ENCODE assay signal across 18 cellular contexts in genomic region chr2:240069846-240070245, GRCh38. TPM values are rescaled to one million over a fixed set of nuclear protein-coding genes. Genes with fewer than 3 reads are reported as not detected.
DNase-seq lines count a peak whose midpoint lies in the region; ATAC-seq and TF ChIP-seq lines count a peak whose summit lies in the region.
"Had no signal": no experiment of that assay in that cellular context is flagged by ENCODE, and none has a peak within 500 bp of the region (broad histone marks: within the 10 kb centered on the region; RNA-seq: fewer than 3 reads in every experiment).

No MANE protein-coding gene starts in this region.

- H3K4ac ChIP-seq in mesenchymal stem cell (ENCODE audit: low read depth in 1 of 2, low read length in 2 of 2), result no peak overlapping the region

- DNase-seq in H4 (ENCODE audit: low spot score) (peak; percentile 45), NCI-H460 (ENCODE audit: extremely low read depth, low read depth) (peak; percentile 9), mammary epithelial cell (peak; percentile 2), mesenchymal stem cell (peak; percentile 5), NCI-H187 treated with DMSO at 0.1 percent for 48 hours (lab: John Stamatoyannopoulos, UW) (no peak), sciatic nerve (ENCODE audit: low spot score) (no peak)
- DNase-seq: BE2C; CD4-positive, alpha-beta memory T cell; DMS153; DND-41; GM23248; H7 had no signal

- dilution Hi-C loops in mammary epithelial cell (cut with HindIII; ENCODE audit: low sequenced_read_pairs), result no loop called here

- H4K91ac ChIP-seq in mesenchymal stem cell (ENCODE audit: low read length), result no peak overlapping the region

- 0% methylated on average over 1 of the region's 1 CpG for WGBS in mammary epithelial cell (ENCODE audit: low coverage, missing lambda C conversion rate)
- 71% methylated on average over 1 of the region's 1 CpG for WGBS in mesenchymal stem cell

- H3K36me3 ChIP-seq in mammary epithelial cell (ENCODE audit: insufficient read depth, low read length) (no peaks in the 10 kb centered on the region), mesenchymal stem cell (ENCODE audit: control insufficient read depth in 1 of 2, insufficient read depth in 2 of 2, low read depth in 1 of 2, low read length in 2 of 2) (no peaks in the 10 kb centered on the region)
- H3K36me3 ChIP-seq: BE2C had no signal

- H3K27me3 ChIP-seq in mammary epithelial cell (ENCODE audit: insufficient read depth, low read length) (no peaks in the 10 kb centered on the region), mesenchymal stem cell (ENCODE audit: control insufficient read depth in 1 of 2, insufficient read depth in 1 of 2, low read length in 2 of 2) (peaks cover 0 to 20% of the 10 kb centered on the region in 2 experiments)

- no peak overlapping the region for H2BK5ac ChIP-seq in mesenchymal stem cell (ENCODE audit: low read depth, low read length, poor library complexity, severe bottlenecking)

- no peak overlapping the region for H2AK5ac ChIP-seq in mesenchymal stem cell (ENCODE audit: low read length, severe bottlenecking)

- no peak overlapping the region for H3K4me2 ChIP-seq in mammary epithelial cell (ENCODE audit: insufficient read depth, low read depth, low read length)
- H3K4me2 ChIP-seq in mesenchymal stem cell (ENCODE audit: low read length, poor library complexity, severe bottlenecking), result no peak overlapping the region
- H3K4me2 ChIP-seq: A549 had no signal

- no peaks in the 10 kb centered on the region for H3K79me2 ChIP-seq in mammary epithelial cell (ENCODE audit: insufficient read depth, low read length)

- H3K14ac ChIP-seq in mesenchymal stem cell (ENCODE audit: low read length in 2 of 2), result no peak overlapping the region

- no peak overlapping the region for H2BK15ac ChIP-seq in mesenchymal stem cell (ENCODE audit: low read depth, poor library complexity, severe bottlenecking)

- intact Hi-C loops in mammary epithelial cell (cut with micrococcal nuclease), result loop anchor here (10.0 kb wide), 1 partner anchor 425 kb away; no protein-coding TSS in a partner anchor
- intact Hi-C loops in sciatic nerve (cut with DNase I), result no loop called here

- in situ Hi-C loops in mammary epithelial cell (cut with MboI; ENCODE audit: low sequenced_read_pairs in 2 of 2), result no loop called here

- H2AFZ ChIP-seq in mammary epithelial cell (ENCODE audit: low read depth, low read length), result no peak overlapping the region
- no peak overlapping the region for H2AFZ ChIP-seq in mesenchymal stem cell (ENCODE audit: low read depth, low read length)
- H2AFZ ChIP-seq: GM23248 had no signal

- no peaks in the 10 kb centered on the region for H3K79me1 ChIP-seq in mesenchymal stem cell (replicated peaks; ENCODE audit: low read length, poor library complexity, severe bottlenecking)

- no peak overlapping the region for H3K23ac ChIP-seq in mesenchymal stem cell (ENCODE audit: low read length in 2 of 2)

- H2BK12ac ChIP-seq in mesenchymal stem cell (ENCODE audit: low read length in 2 of 2), result no peak overlapping the region

- H3K4me3 ChIP-seq in mammary epithelial cell (replicated peaks in 1 of 3; ENCODE audit: insufficient read depth in 1 of 3, low read depth in 2 of 3, low read length in 3 of 3) (no peak overlapping the region), mesenchymal stem cell (ENCODE audit: insufficient read depth in 1 of 2, low read depth in 1 of 2, low read length in 2 of 2) (no peak overlapping the region)
- H3K4me3 ChIP-seq: A549, GM23248 had no signal

- no peaks in the 10 kb centered on the region for H3K4me1 ChIP-seq in mammary epithelial cell (ENCODE audit: insufficient read depth, low read length)
- H3K4me1 ChIP-seq in mesenchymal stem cell (ENCODE audit: control insufficient read depth, insufficient read depth, low read depth, low read length), result no peaks in the 10 kb centered on the region
- H3K4me1 ChIP-seq: A549, BE2C had no signal

- no TSS peak for BruUV-seq in mammary epithelial cell (replicated peaks; lab: Mats Ljungman, UMichigan)

- CTCF ChIA-PET in mammary epithelial cell (lab: Charles Lee; ENCODE audit: low non-redundant PET), result no interaction called here

- no peak for TF ChIP-seq CTCF in mammary epithelial cell (conservative IDR thresholded peaks at IDR 0.05 in 1 of 2, IDR thresholded peaks at IDR 0.05 in 1 of 2; ENCODE audit: extremely low read depth in 1 of 2, insufficient read depth in 1 of 2, low read depth in 1 of 2, low read length in 2 of 2)

- H2BK120ac ChIP-seq in mesenchymal stem cell (ENCODE audit: low read depth, low read length), result no peak overlapping the region

- no peak overlapping the region for H3K18ac ChIP-seq in mesenchymal stem cell (ENCODE audit: low read depth in 1 of 2, low read length in 2 of 2)

- H3K9me3 ChIP-seq in mammary epithelial cell (replicated peaks; ENCODE audit: insufficient read depth, low read length), result no peaks in the 10 kb centered on the region
- peaks cover 11% of the 10 kb centered on the region for H3K9me3 ChIP-seq in mesenchymal stem cell (ENCODE audit: control insufficient read depth, low read length)
- H3K9me3 ChIP-seq: A549, BE2C had no signal

- ATAC-seq in GM21737 (IDR thresholded peaks at IDR 0.05; ENCODE audit: unreplicated experiment) (no peak), sciatic nerve (no peak)
- ATAC-seq: A549 had no signal

- no peak overlapping the region for H4K8ac ChIP-seq in mesenchymal stem cell (ENCODE audit: low read length)

- H3K9ac ChIP-seq in mammary epithelial cell (ENCODE audit: insufficient read depth, low read length), result no peak overlapping the region
- H3K9ac ChIP-seq in mesenchymal stem cell (ENCODE audit: low read length), result no peak overlapping the region
- H3K9ac ChIP-seq: GM23248 had no signal

- H4K20me1 ChIP-seq in mammary epithelial cell (ENCODE audit: insufficient read depth, low read length), result no peaks in the 10 kb centered on the region

- H3K27ac ChIP-seq in mammary epithelial cell (ENCODE audit: insufficient read depth, low read depth, low read length) (no peak overlapping the region), mesenchymal stem cell (ENCODE audit: low read length, poor library complexity, severe bottlenecking) (no peak overlapping the region)
- H3K27ac ChIP-seq: A549, C4-2B, GM23248 had no signal

RNA-seq across cellular contexts. Expression of gene OR6B3, which starts 16.5 kb away (rescaled TPM):
- total RNA-seq in H4 (2014; rRNA removed; shearing (Covaris generic)), result not detected in 2 replicates
- total RNA-seq in NCI-H460 (2014; rRNA removed; shearing (Covaris generic)), result not detected in 2 replicates
- polyA plus RNA-seq in NCI-H460 (2014; cell fraction: nucleus; rRNA removed), result not detected in 2 replicates
- not detected for total RNA-seq in mammary epithelial cell
- not detected for polyA plus RNA-seq in mammary epithelial cell
- polyA minus RNA-seq in mammary epithelial cell, result not detected
- 0.06 TPM for polyA plus RNA-seq in mesenchymal stem cell (2013, experiment 1 of 2)
- polyA plus RNA-seq in mesenchymal stem cell (2013, experiment 2 of 2), result not detected
- 8.3 TPM for total RNA-seq in sciatic nerve
- total RNA-seq: CD4-positive, alpha-beta memory T cell; GM23248; H7; HT1080 had no signal
- polyA plus RNA-seq: A549; AG04450; CD4-positive, alpha-beta memory T cell; GM23248; IgD-negative memory B cell had no signal

RNA-seq across cellular contexts. Expression of gene OR6B2, which starts 39.6 kb away (rescaled TPM):
- total RNA-seq in H4 (2014; rRNA removed; shearing (Covaris generic)), result not detected in 2 replicates
- not detected in 2 replicates for total RNA-seq in NCI-H460 (2014; rRNA removed; shearing (Covaris generic))
- not detected in 2 replicates for polyA plus RNA-seq in NCI-H460 (2014; cell fraction: nucleus; rRNA removed)
- not detected for total RNA-seq in mammary epithelial cell
- not detected for polyA plus RNA-seq in mammary epithelial cell
- not detected for polyA minus RNA-seq in mammary epithelial cell
- polyA plus RNA-seq in mesenchymal stem cell (2013, experiment 1 of 2), result not detected
- polyA plus RNA-seq in mesenchymal stem cell (2013, experiment 2 of 2), result not detected
- total RNA-seq in sciatic nerve, result 5.1 TPM
- total RNA-seq: CD4-positive, alpha-beta memory T cell; GM23248; H7; HT1080 had no signal
- polyA plus RNA-seq: A549; AG04450; CD4-positive, alpha-beta memory T cell; GM23248; IgD-negative memory B cell had no signal

RNA-seq across cellular contexts. Expression of gene NDUFA10, which starts 44.7 kb away (rescaled TPM):
- total RNA-seq in H4 (2014; rRNA removed; shearing (Covaris generic)), result 184 and 192 TPM in 2 replicates
- total RNA-seq in NCI-H460 (2014; rRNA removed; shearing (Covaris generic)), result 181 and 193 TPM in 2 replicates
- polyA plus RNA-seq in NCI-H460 (2014; cell fraction: nucleus; rRNA removed), result 244 and 270 TPM in 2 replicates
- total RNA-seq in mammary epithelial cell (100 to 1,000 TPM in 1 of 2 donors, 10 to 100 TPM in 1; 75.2 to 127 TPM), sciatic nerve (124 TPM)
- polyA plus RNA-seq in mammary epithelial cell, result 119 TPM
- polyA minus RNA-seq in mammary epithelial cell, result 72.8 TPM
- polyA plus RNA-seq in mesenchymal stem cell (2013, experiment 1 of 2), result 103 TPM
- 102 TPM for polyA plus RNA-seq in mesenchymal stem cell (2013, experiment 2 of 2)

Comparison
In these comparisons a context has a peak if more than half of its experiments do, and no peak if none do; other contexts are left out.
1. DNase-seq: peak in H4 (single experiment), NCI-H460 (single experiment), mammary epithelial cell (single experiment) and mesenchymal stem cell (single experiment); none in NCI-H187 treated with DMSO at 0.1 percent for 48 hours (single experiment) and sciatic nerve (single experiment).